11 cellular contexts compared by ENCODE assay signal in the genomic region with DNA sequence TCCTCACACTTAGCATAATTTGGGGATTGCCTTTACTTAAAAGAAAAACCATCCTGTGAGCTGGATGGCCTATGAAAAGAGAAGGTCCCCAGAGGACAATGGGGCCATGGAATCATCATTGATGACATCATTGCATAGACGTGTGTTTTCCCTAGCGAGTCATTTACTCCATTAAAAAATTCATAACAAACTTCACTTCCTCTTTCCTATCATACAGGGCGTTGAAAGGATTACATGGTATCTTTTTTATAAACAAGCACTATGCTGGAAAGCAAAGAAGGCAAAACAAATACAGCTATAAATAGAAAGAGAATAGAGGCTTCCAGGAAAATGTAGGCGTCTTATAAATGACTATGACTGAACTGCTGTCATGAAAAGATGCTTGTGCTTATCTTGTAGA. TPM values are rescaled to one million over a fixed set of nuclear protein-coding genes. Genes with fewer than 3 reads are reported as not detected.
DNase-seq lines count a peak whose midpoint lies in the region; ATAC-seq and TF ChIP-seq lines count a peak whose summit lies in the region.
"Had no signal": no experiment of that assay in that cellular context is flagged by ENCODE, and none has a peak within 500 bp of the region (broad histone marks: within the 10 kb centered on the region; RNA-seq: fewer than 3 reads in every experiment).

No MANE protein-coding gene starts in this region.

- H3K27me3 Mint-ChIP-seq in CD8-positive, alpha-beta memory T cell, result peaks cover 25 to 58% of the 10 kb centered on the region in 2 donors
- H3K27me3 Mint-ChIP-seq in Caco-2 (ENCODE audit: insufficient read depth, unreplicated experiment), result peaks cover 3% of the 10 kb centered on the region

- TF ChIP-seq CTCF in epithelial cell of esophagus (IDR thresholded peaks at IDR 0.05; ENCODE audit: insufficient read depth, low read depth, low read length, missing control alignments) (no peak), testis (IDR thresholded peaks at IDR 0.05) (no peak), Caco-2 (IDR thresholded peaks at IDR 0.05; ENCODE audit: insufficient read depth in 1 of 2, low read depth in 1 of 2, low read length in 1 of 2, severe bottlenecking in 1 of 2, unreplicated experiment in 1 of 2) (no peak)

- POLR2A ChIA-PET in CD8-positive, alpha-beta memory T cell (lab: Charles Lee), result no interaction called here
- POLR2A ChIA-PET in Caco-2 (lab: Charles Lee), result no interaction called here

- no peaks in the 10 kb centered on the region for H3K9me3 ChIP-seq in CD8-positive, alpha-beta memory T cell (ENCODE audit: low read length)
- H3K9me3 ChIP-seq in testis (no peaks in the 10 kb centered on the region), Caco-2 (no peaks in the 10 kb centered on the region)
- H3K9me3 ChIP-seq: psoas muscle had no signal

- H3K4me1 Mint-ChIP-seq in CD8-positive, alpha-beta memory T cell, result no peaks in the 10 kb centered on the region
- H3K4me1 Mint-ChIP-seq in Caco-2 (ENCODE audit: low read depth, unreplicated experiment), result peaks cover 6% of the 10 kb centered on the region

- peaks cover 3% of the 10 kb centered on the region for H3K27me3 ChIP-seq in CD8-positive, alpha-beta memory T cell (ENCODE audit: insufficient read depth, low read length, poor library complexity, severe bottlenecking)
- H3K27me3 ChIP-seq in testis (no peaks in the 10 kb centered on the region), Caco-2 (replicated peaks; ENCODE audit: control insufficient read depth, insufficient read depth, low read length) (no peaks in the 10 kb centered on the region)

- no peak overlapping the region for H3K27ac Mint-ChIP-seq in CD8-positive, alpha-beta memory T cell
- no peak overlapping the region for H3K27ac Mint-ChIP-seq in Caco-2 (ENCODE audit: unreplicated experiment)

- no peak overlapping the region for H3K27ac ChIP-seq in CD8-positive, alpha-beta memory T cell (ENCODE audit: low read depth, low read length)
- no peak overlapping the region for H3K27ac ChIP-seq in testis
- H3K27ac ChIP-seq: C4-2B, psoas muscle had no signal

- no peak overlapping the region for H3K4me3 Mint-ChIP-seq in CD8-positive, alpha-beta memory T cell
- H3K4me3 Mint-ChIP-seq in Caco-2 (ENCODE audit: unreplicated experiment), result no peak overlapping the region

- CTCF ChIA-PET in CD8-positive, alpha-beta memory T cell (lab: Charles Lee), result interaction anchor here (5.2 kb wide), 1 partner anchor 7 kb away, joined by 38 read pairs; no protein-coding TSS in a partner anchor
- CTCF ChIA-PET in Caco-2 (lab: Charles Lee), result interaction anchor here (1.0 to 1.1 kb wide), 2 partner anchors 8 to 12 kb away, joined by 3 to 4 read pairs; no protein-coding TSS in a partner anchor

- H3K36me3 Mint-ChIP-seq in CD8-positive, alpha-beta memory T cell, result no peaks in the 10 kb centered on the region
- H3K36me3 Mint-ChIP-seq in Caco-2 (ENCODE audit: insufficient read depth, unreplicated experiment), result no peaks in the 10 kb centered on the region

- intact Hi-C loops in testis (cut with DNase I; ENCODE audit: low total_unique reads), result no loop called here
- intact Hi-C loops in Caco-2 (cut with micrococcal nuclease; ENCODE audit: unreplicated experiment), result no loop called here

- no peaks in the 10 kb centered on the region for H3K4me1 ChIP-seq in CD8-positive, alpha-beta memory T cell (ENCODE audit: insufficient read depth, low read length)
- H3K4me1 ChIP-seq in testis, result no peaks in the 10 kb centered on the region
- peaks cover under 1% of the 10 kb centered on the region for H3K4me1 ChIP-seq in Caco-2
- H3K4me1 ChIP-seq: psoas muscle had no signal

- no peaks in the 10 kb centered on the region for H3K9me3 Mint-ChIP-seq in CD8-positive, alpha-beta memory T cell
- H3K9me3 Mint-ChIP-seq in Caco-2 (ENCODE audit: unreplicated experiment), result no peaks in the 10 kb centered on the region

- H3K36me3 ChIP-seq in CD8-positive, alpha-beta memory T cell (ENCODE audit: insufficient read depth, low read length), result no peaks in the 10 kb centered on the region
- H3K36me3 ChIP-seq in testis (ENCODE audit: low read depth, missing control alignments) (no peaks in the 10 kb centered on the region), Caco-2 (ENCODE audit: control insufficient read depth, insufficient read depth, low read length) (no peaks in the 10 kb centered on the region)

- BruUV-seq in Caco-2 (replicated peaks; lab: Mats Ljungman, UMichigan), result no TSS peak

- WGBS in testis, 2 donors, result 31% methylated on average over 4 of the region's 4 CpGs

- ATAC-seq in HG03159 (IDR thresholded peaks at IDR 0.05; ENCODE audit: unreplicated experiment), result no peak

- TF ChIP-seq POLR2A in testis (IDR thresholded peaks at IDR 0.05), result no peak

- no peak overlapping the region for H3K4me3 ChIP-seq in epithelial cell of esophagus (ENCODE audit: low read length)
- no peak overlapping the region for H3K4me3 ChIP-seq in CD8-positive, alpha-beta memory T cell (ENCODE audit: low read length)
- H3K4me3 ChIP-seq in testis, result no peak overlapping the region
- no peak overlapping the region for H3K4me3 ChIP-seq in Caco-2 (ENCODE audit: low read depth, low read length)
- H3K4me3 ChIP-seq: psoas muscle had no signal

- DNase-seq in DMS153 treated with DMSO at 0.1 percent for 48 hours (lab: John Stamatoyannopoulos, UW; ENCODE audit: unreplicated experiment) (peak; percentile 14), MV-4-11 (lab: John Stamatoyannopoulos, UW) (peak; percentile 22), epithelial cell of esophagus (ENCODE audit: low read depth) (peak; percentile 50), lung microvascular endothelial cell (ENCODE audit: low read depth in 2 of 2) (peak; percentile 52 to 82), testis (no peak), Caco-2 (no peak)
- no peak for DNase-seq in CD8-positive, alpha-beta memory T cell
- DNase-seq: NCI-H524 treated with DMSO at 0.1 percent for 48 hours, psoas muscle had no signal

RNA-seq across cellular contexts. Expression of a gene that starts 11.3 kb away (rescaled TPM):
- total RNA-seq in lung microvascular endothelial cell (0.60 and 1.1 TPM in 2 replicates), testis (10 to 100 TPM; 11.4 to 13.6 TPM), Caco-2 (2022) (61.8 and 68.0 TPM in 2 replicates)
- not detected for total RNA-seq in CD8-positive, alpha-beta memory T cell
- polyA plus RNA-seq in CD8-positive, alpha-beta memory T cell, result not detected
- polyA plus RNA-seq in testis (ENCODE audit: insufficient read depth, low read depth, low replicate concordance), result 27.3 TPM

RNA-seq across cellular contexts. Expression of a gene that starts 26.4 kb away (rescaled TPM):
- total RNA-seq in lung microvascular endothelial cell (194 and 200 TPM in 2 replicates), testis (100 to 1,000 TPM; 154 to 167 TPM), Caco-2 (2022) (381 and 385 TPM in 2 replicates)
- 100 to 1,000 TPM; 504 to 527 TPM for total RNA-seq in CD8-positive, alpha-beta memory T cell
- 853 TPM for polyA plus RNA-seq in CD8-positive, alpha-beta memory T cell
- 1,268 TPM for polyA plus RNA-seq in testis (ENCODE audit: insufficient read depth, low read depth, low replicate concordance)

Comparison
In these comparisons a context has a peak if more than half of its experiments do, and no peak if none do; other contexts are left out.
1. DNase-seq: peak in DMS153 treated with DMSO at 0.1 percent for 48 hours (single experiment), MV-4-11 (single experiment), epithelial cell of esophagus (single experiment) and lung microvascular endothelial cell (2 of 2); none in CD8-positive, alpha-beta memory T cell (0 of 5), testis (single experiment) and Caco-2 (0 of 2).